8 cellular contexts compared by ENCODE assay signal in the genomic region with DNA sequence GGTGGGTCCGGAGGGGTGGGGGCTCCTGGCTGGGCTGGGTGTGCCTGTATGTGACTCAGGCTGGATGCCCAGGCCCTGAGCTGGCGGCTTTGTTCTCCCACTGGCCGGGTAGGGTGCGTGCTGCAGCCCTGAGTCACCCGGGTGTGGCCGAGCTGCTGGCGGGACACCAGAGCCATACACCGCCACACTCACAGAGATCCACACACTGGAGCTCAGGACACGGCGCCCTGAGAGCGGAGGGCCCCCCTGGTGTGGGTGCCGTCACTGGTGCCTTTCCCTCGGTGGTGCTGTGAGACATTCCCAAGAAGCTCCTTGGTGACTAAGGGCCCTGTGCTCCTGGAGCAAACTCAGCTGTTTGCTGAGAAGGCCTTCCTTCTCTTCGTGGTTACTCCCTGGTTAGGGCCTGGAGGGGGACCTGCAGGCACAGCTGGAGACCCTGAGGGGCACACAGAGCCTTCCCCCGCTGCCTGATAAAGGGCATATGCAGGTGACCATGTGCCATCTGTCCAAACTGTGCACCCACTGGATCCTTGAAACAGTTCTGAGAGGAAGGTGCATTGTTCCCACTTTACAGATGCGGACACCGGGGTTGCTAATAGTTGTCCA. TPM values are rescaled to one million over a fixed set of nuclear protein-coding genes. Genes with fewer than 3 reads are reported as not detected.
DNase-seq lines count a peak whose midpoint lies in the region; ATAC-seq and TF ChIP-seq lines count a peak whose summit lies in the region.

No MANE protein-coding gene starts in this region.

- CTCF ChIA-PET in Panc1 (lab: Charles Lee) = interaction anchor here (0.8 to 2.4 kb wide), 8 partner anchors 9 to 833 kb away, joined by 3 to 8 read pairs (median 4); no protein-coding TSS in a partner anchor

- DNase-seq in CD14-positive monocyte (ENCODE audit: low spot score) (peak; percentile 91), Panc1 (ENCODE audit: low read depth, low spot score) (peak; percentile 94), esophagus squamous epithelium (lab: John Stamatoyannopoulos, UW) (peak; percentile 56), osteoblast (ENCODE audit: insufficient read length, low spot score, missing footprints) (peak; percentile 100), NCI-H510A treated with DMSO at 0.1 percent for 48 hours (lab: John Stamatoyannopoulos, UW) (no peak)
- no peak for DNase-seq in stimulated activated naive CD4-positive, alpha-beta T cell treated with Interleukin-2 at 50 U/mL for 16 hours (lab: John Stamatoyannopoulos, UW)

- H3K9me3 ChIP-seq in Panc1 (ENCODE audit: control insufficient read depth, insufficient read depth, low read depth, low read length) (no peaks in the 10 kb centered on the region), esophagus squamous epithelium (no peaks in the 10 kb centered on the region), osteoblast (ENCODE audit: low read depth, low read length) (no peaks in the 10 kb centered on the region)

- peaks cover 2 to 3% of the 10 kb centered on the region in 2 donors for H3K36me3 Mint-ChIP-seq in CD14-positive monocyte

- H2AFZ ChIP-seq in osteoblast (ENCODE audit: low read length) = peak overlapping the region; percentile 60

- H3K4me3 Mint-ChIP-seq in CD14-positive monocyte = no peak overlapping the region

- H3K4me2 ChIP-seq in osteoblast (ENCODE audit: insufficient read depth, low read length) = peak overlapping the region; percentile 38

- ATAC-seq in Panc1 (peak; percentile 84), HG02885 (IDR thresholded peaks at IDR 0.05; ENCODE audit: poor library complexity, unreplicated experiment) (no peak), HG03571 (IDR thresholded peaks at IDR 0.05; ENCODE audit: unreplicated experiment) (no peak)

- H3K9me3 Mint-ChIP-seq in CD14-positive monocyte = no peaks in the 10 kb centered on the region

- TF ChIP-seq POLR2A in esophagus squamous epithelium (IDR thresholded peaks at IDR 0.05) = peak in 3 of 4 donors; percentile 61 to 65 (median 63)

- no peaks in the 10 kb centered on the region for H4K20me1 ChIP-seq in osteoblast (ENCODE audit: insufficient read depth, low read length)

- no TSS peak for BruUV-seq in Panc1 (replicated peaks; lab: Mats Ljungman, UMichigan)

- H3K4me1 ChIP-seq in Panc1 (ENCODE audit: control insufficient read depth, insufficient read depth, low read length) = peaks cover 72% of the 10 kb centered on the region
- H3K4me1 ChIP-seq in esophagus squamous epithelium = peaks cover 78 to 98% (median 84%) of the 10 kb centered on the region in 3 donors
- peaks cover 24% of the 10 kb centered on the region for H3K4me1 ChIP-seq in osteoblast (ENCODE audit: insufficient read depth, low read length)

- H3K36me3 ChIP-seq in Panc1 (ENCODE audit: control insufficient read depth, insufficient read depth, low read length) (no peaks in the 10 kb centered on the region), esophagus squamous epithelium (no peaks in the 10 kb centered on the region), osteoblast (ENCODE audit: insufficient read depth, low read length) (no peaks in the 10 kb centered on the region)

- H3K27me3 ChIP-seq in Panc1 (ENCODE audit: control insufficient read depth, insufficient read depth, low read length) (no peaks in the 10 kb centered on the region), esophagus squamous epithelium (peaks cover 0 to 3% (median 0%) of the 10 kb centered on the region in 4 donors), osteoblast (ENCODE audit: insufficient read depth, low read length) (no peaks in the 10 kb centered on the region)

- in situ Hi-C loops in Panc1 (cut with HindIII; ENCODE audit: low pct_unique_long_range_greater_than_20kb, low sequenced_read_pairs) = no loop called here

- intact Hi-C loops in CD14-positive monocyte (cut with micrococcal nuclease) = no loop called here
- intact Hi-C loops in Panc1 (cut with micrococcal nuclease; ENCODE audit: unreplicated experiment) = loop anchor here (10.0 kb wide), 1 partner anchor 437 kb away; no protein-coding TSS in a partner anchor
- intact Hi-C loops in esophagus squamous epithelium (cut with DNase I) = no loop called here

- POLR2A ChIA-PET in Panc1 (lab: Charles Lee) = no interaction called here

- TF ChIP-seq CTCF in CD14-positive monocyte (IDR thresholded peaks at IDR 0.05) (no peak), Panc1 (IDR thresholded peaks at IDR 0.05) (no peak), esophagus squamous epithelium (IDR thresholded peaks at IDR 0.05) (no peak), osteoblast (IDR thresholded peaks at IDR 0.05; ENCODE audit: extremely low read depth, low read depth, low read length) (no peak)

- peak overlapping the region; percentile 97 for H3K27ac ChIP-seq in Panc1 (ENCODE audit: low read length)
- H3K27ac ChIP-seq in esophagus squamous epithelium = peak overlapping the region; percentile 98 to 100 (median 99)
- H3K27ac ChIP-seq in osteoblast (ENCODE audit: low read depth, low read length) = peak overlapping the region; percentile 95

- H3K79me2 ChIP-seq in osteoblast (ENCODE audit: insufficient read depth, low read length) = no peaks in the 10 kb centered on the region

- H3K4me3 ChIP-seq in Panc1 (ENCODE audit: low read depth in 2 of 2, low read length in 2 of 2) (no peak overlapping the region), esophagus squamous epithelium (peak overlapping the region in 1 of 4 donors; percentile 32), osteoblast (ENCODE audit: insufficient read depth, low read length) (peak overlapping the region; percentile 25)

- H3K4me1 Mint-ChIP-seq in CD14-positive monocyte = peaks cover 15% of the 10 kb centered on the region

- 10 to 55% methylated on average over 2 of the region's 17 CpGs for WGBS in esophagus squamous epithelium, 2 donors

- H3K27me3 Mint-ChIP-seq in CD14-positive monocyte (ENCODE audit: low read depth in 3 of 3) = peaks cover 9 to 15% (median 14%) of the 10 kb centered on the region in 3 donors

- H3K27ac Mint-ChIP-seq in CD14-positive monocyte = peak overlapping the region in 6 of 7 donors; percentile 63 to 91 (median 76)

RNA-seq across cellular contexts. Expression of a gene that starts 44.3 kb away (rescaled TPM):
- polyA plus RNA-seq in CD14-positive monocyte = under 1 TPM; 0.18 to 0.52 TPM
- total RNA-seq in Panc1 (2021; ENCODE audit: unreplicated experiment) (51.5 TPM), esophagus squamous epithelium (10 to 100 TPM; 11.4 to 39.6 (median 16.5) TPM), osteoblast (0.59 and 0.72 TPM in 2 replicates)
- polyA plus RNA-seq in Panc1 (2012; ENCODE audit: insufficient read length) = 30.3 TPM

Comparison
In these comparisons a context has a peak if more than half of its experiments do, and no peak if none do; other contexts are left out.
1. DNase-seq: peak in CD14-positive monocyte (single experiment), Panc1 (single experiment), esophagus squamous epithelium (single experiment) and osteoblast (single experiment); none in NCI-H510A treated with DMSO at 0.1 percent for 48 hours (single experiment) and stimulated activated naive CD4-positive, alpha-beta T cell treated with Interleukin-2 at 50 U/mL for 16 hours (single experiment).
2. Peak in every context shown above with its lines, with median percentiles within 50 percentile points of each other: H3K27ac ChIP-seq.